ENCODE assay signal across 19 cellular contexts in the genomic region with DNA sequence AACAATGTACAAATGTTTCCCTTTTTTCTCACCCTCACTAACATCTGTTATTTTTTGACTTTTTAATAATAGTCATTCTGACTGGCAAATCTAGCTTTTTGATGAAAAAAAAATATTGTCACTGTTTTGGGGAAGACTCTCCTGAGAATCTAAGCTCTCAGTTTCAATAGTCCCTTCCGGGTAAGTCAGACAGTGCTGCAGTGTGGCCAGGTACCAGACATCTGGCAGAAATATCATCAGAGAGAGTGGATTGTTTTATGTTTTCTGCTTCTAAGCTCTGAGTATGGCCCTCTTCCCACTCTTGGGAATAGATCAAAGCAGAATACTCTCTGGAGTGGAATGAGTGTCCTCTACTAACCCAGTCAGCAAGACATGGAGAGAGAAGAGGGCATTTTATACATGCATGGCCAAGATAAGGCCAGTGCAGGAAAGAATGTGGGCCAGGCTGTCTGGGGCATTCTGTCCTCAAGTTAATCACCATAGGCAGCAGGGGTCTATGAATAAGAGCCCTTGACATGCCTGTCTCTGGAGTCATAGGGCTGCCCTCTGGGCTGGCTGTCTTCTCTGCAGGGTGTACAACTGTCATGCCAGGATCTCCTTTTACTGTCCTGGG. TPM values are rescaled to one million over a fixed set of nuclear protein-coding genes. Genes with fewer than 3 reads are reported as not detected.
A peak's percentile ranks its signal among the peaks of the same experiment; 100 is the strongest.
DNase-seq lines count a peak whose midpoint lies in the region; ATAC-seq, FAIRE-seq and TF ChIP-seq lines count a peak whose summit lies in the region.
"Had no signal": no experiment of that assay in that cellular context is flagged by ENCODE, and none has a peak within 500 bp of the region (broad histone marks: within the 10 kb centered on the region; RNA-seq: fewer than 3 reads in every experiment).

No MANE protein-coding gene starts in this region.

- H3K9me3 ChIP-seq in A549 = peaks cover 11% of the 10 kb centered on the region

- POLR2A ChIA-PET in A549 (lab: Yijun Ruan, JAX) = no interaction called here

- no peak for TF ChIP-seq POLR2A in A549 (IDR thresholded peaks at IDR 0.05; ENCODE audit: low read length)

- CTCF ChIA-PET in A549 (lab: Yijun Ruan, JAX) = interaction anchor here (0.6 to 1.4 kb wide), 5 partner anchors 13 to 553 kb away, joined by 3 to 7 read pairs (median 4); no protein-coding TSS in a partner anchor

- TF ChIP-seq CTCF in A549 (IDR thresholded peaks at IDR 0.05) (no peak), bronchial epithelial cell (IDR thresholded peaks at IDR 0.05; ENCODE audit: insufficient read depth, low read length, severe bottlenecking) (no peak)

- ATAC-seq in A549 = peak; percentile 64 to 71; a peak in 4 of 6 replicates
- no peak for ATAC-seq in GM19324 (IDR thresholded peaks at IDR 0.05; ENCODE audit: low FRiP score, unreplicated experiment)
- ATAC-seq in HG02885 (IDR thresholded peaks at IDR 0.05; ENCODE audit: poor library complexity, unreplicated experiment) = no peak

- TF ChIP-seq RAD21 in A549 (conservative IDR thresholded peaks at IDR 0.05 in 1 of 2, IDR thresholded peaks at IDR 0.05 in 1 of 2) = no peak

- FAIRE-seq in A549 (lab: Jason Lieb, UNC) (no peak), bronchial epithelial cell (lab: Jason Lieb, UNC) (peak; percentile 64)

- no peak overlapping the region for H3K27ac ChIP-seq in A549
- H3K27ac ChIP-seq: dorsolateral prefrontal cortex, parathyroid adenoma had no signal

- H3K27me3 ChIP-seq in bronchial epithelial cell (ENCODE audit: control insufficient read depth, insufficient read depth, low read length) = no peaks in the 10 kb centered on the region

- DNase-seq in A549 (ENCODE audit: low read depth in 1 of 2, low spot score in 1 of 2) = peak in 1 of 2 experiments; percentile 10
- DNase-seq in HS-27A (ENCODE audit: low read depth) = peak; percentile 62
- DNase-seq in bronchial epithelial cell (ENCODE audit: low read depth) = peak; percentile 29
- peak; percentile 86 for DNase-seq in islet precursor cell
- DNase-seq in activated CD8-positive, alpha-beta memory T cell treated with anti-CD3 and anti-CD28 coated beads, Interleukin-2, amount 50 U/mL, for 48 hours = no peak
- no peak for DNase-seq in NCI-H2081 (lab: John Stamatoyannopoulos, UW)
- DNase-seq: activated CD8-positive, alpha-beta memory T cell treated with anti-CD3 and anti-CD28 coated beads for 24 hours; activated naive CD4-positive, alpha-beta T cell treated with anti-CD3 and anti-CD28 coated beads, Interleukin-2, amount 50 U/mL, for 16 hours; DMS153; dorsolateral prefrontal cortex; glutamatergic neuron; Karpas-422; NCI-H2171; stimulated activated CD4-positive, alpha-beta T cell treated with anti-CD3 and anti-CD28 coated beads, Interleukin-1b, Interleukin-23, amount 100 ng/mL, for 48 hours had no signal

- WGBS in A549 (ENCODE audit: missing lambda C conversion rate) = 7% methylated on average over 1 of the region's 1 CpG

- no peaks in the 10 kb centered on the region for H3K4me1 ChIP-seq in A549
- H3K4me1 ChIP-seq: parathyroid adenoma had no signal

- no peak for TF ChIP-seq EP300 in A549 (IDR thresholded peaks at IDR 0.05)

- H3K4me2 ChIP-seq in A549 = no peak overlapping the region

- no peaks in the 10 kb centered on the region for H3K36me3 ChIP-seq in bronchial epithelial cell (ENCODE audit: control insufficient read depth, insufficient read depth, low read length)

- no peak overlapping the region for H3K4me3 ChIP-seq in A549
- no peak overlapping the region for H3K4me3 ChIP-seq in bronchial epithelial cell (ENCODE audit: low read depth, low read length)
- H3K4me3 ChIP-seq: dorsolateral prefrontal cortex had no signal

TF ChIP-seq in A549, 52 proteins besides CTCF, POLR2A, EP300 and RAD21:
- TF ChIP-seq HEYL (CRISPR knock-in tag; IDR thresholded peaks at IDR 0.05) (no peak), NFE2L2 (conservative IDR thresholded peaks at IDR 0.05; ENCODE audit: low read length) (0 out of 2 replicates have a peak, but pooled peaks have one; percentile 4), ZC3H11A (IDR thresholded peaks at IDR 0.05) (no peak)

RNA-seq across cellular contexts. Expression of a gene that starts 38.5 kb away (rescaled TPM):
- not detected in 2 replicates for polyA plus RNA-seq in A549 (2011; rRNA removed)
- not detected in 2 replicates for polyA plus RNA-seq in A549 (2012; cell fraction: cytosol; rRNA removed)
- not detected in 2 replicates for polyA plus RNA-seq in A549 (2012; cell fraction: nucleus; rRNA removed)
- not detected in 3 replicates for polyA plus RNA-seq in A549 (2017; fragmentation: RNase III; extraction: RNeasy Plus Mini Kit Qiagen cat#74134 plus additional on column Dnase treatment)
- not detected in 2 replicates for polyA minus RNA-seq in A549 (2011; rRNA and poly(A)+ RNA removed)
- not detected in 2 replicates for total RNA-seq in bronchial epithelial cell
- total RNA-seq: mesenteric fat pad; T-helper 2 cell treated with Interferon-gamma antibody and Interleukin-4, amounts not matched to agents 100 ng/mL and 5 ng/mL, for 36 hours had no signal

RNA-seq across cellular contexts. Expression of a gene that starts 40.2 kb away (rescaled TPM):
- 8.3 and 8.7 TPM in 2 replicates for polyA plus RNA-seq in A549 (2011; rRNA removed)
- polyA plus RNA-seq in A549 (2012; cell fraction: cytosol; rRNA removed) = 3.6 and 4.2 TPM in 2 replicates
- polyA plus RNA-seq in A549 (2012; cell fraction: nucleus; rRNA removed) = 2.9 and 3.4 TPM in 2 replicates
- 5.0 to 5.7 TPM (median 5.1 TPM) in 3 replicates for polyA plus RNA-seq in A549 (2017; fragmentation: RNase III; extraction: RNeasy Plus Mini Kit Qiagen cat#74134 plus additional on column Dnase treatment)
- 3.7 and 3.9 TPM in 2 replicates for polyA minus RNA-seq in A549 (2011; rRNA and poly(A)+ RNA removed)
- 1.3 and 1.4 TPM in 2 replicates for total RNA-seq in bronchial epithelial cell

Comparison
In these comparisons a context has a peak if more than half of its experiments do, and no peak if none do; other contexts are left out.
1. ATAC-seq: peak in A549 (2 of 2); none in GM19324 (single experiment) and HG02885 (single experiment).
2. DNase-seq: peak in HS-27A (single experiment), bronchial epithelial cell (single experiment) and islet precursor cell (single experiment); none in activated CD8-positive, alpha-beta memory T cell treated with anti-CD3 and anti-CD28 coated beads, Interleukin-2, amount 50 U/mL, for 48 hours (single experiment) and NCI-H2081 (0 of 2).